Comparison of ENCODE assay signal across 1 cellular context in the genomic region with DNA sequence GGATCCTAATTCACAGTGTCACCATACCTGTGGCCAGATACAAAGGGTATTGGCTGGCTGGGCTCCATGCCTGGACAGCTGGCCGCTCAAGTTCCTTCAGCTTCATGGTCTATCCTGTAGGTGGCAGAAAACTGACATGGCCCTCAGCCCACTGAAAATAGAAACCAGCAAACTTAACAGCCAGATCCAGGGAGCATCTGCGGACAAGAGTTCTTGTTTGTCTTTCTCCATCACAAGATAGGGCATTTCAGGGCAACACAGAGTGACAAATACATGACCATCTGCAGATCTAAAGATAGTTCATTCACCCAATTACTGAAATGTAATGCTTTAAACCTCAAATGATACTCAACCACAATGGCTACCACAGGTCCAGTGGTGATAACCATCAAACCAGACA.
TF ChIP-seq lines count a peak whose summit lies in the region.

No MANE protein-coding gene starts in this region.

TF ChIP-seq in WTC11, 78 proteins besides CTCF, POLR2A, EP300 and RAD21 (continued from another document):
- TF ChIP-seq, protein P1, sequence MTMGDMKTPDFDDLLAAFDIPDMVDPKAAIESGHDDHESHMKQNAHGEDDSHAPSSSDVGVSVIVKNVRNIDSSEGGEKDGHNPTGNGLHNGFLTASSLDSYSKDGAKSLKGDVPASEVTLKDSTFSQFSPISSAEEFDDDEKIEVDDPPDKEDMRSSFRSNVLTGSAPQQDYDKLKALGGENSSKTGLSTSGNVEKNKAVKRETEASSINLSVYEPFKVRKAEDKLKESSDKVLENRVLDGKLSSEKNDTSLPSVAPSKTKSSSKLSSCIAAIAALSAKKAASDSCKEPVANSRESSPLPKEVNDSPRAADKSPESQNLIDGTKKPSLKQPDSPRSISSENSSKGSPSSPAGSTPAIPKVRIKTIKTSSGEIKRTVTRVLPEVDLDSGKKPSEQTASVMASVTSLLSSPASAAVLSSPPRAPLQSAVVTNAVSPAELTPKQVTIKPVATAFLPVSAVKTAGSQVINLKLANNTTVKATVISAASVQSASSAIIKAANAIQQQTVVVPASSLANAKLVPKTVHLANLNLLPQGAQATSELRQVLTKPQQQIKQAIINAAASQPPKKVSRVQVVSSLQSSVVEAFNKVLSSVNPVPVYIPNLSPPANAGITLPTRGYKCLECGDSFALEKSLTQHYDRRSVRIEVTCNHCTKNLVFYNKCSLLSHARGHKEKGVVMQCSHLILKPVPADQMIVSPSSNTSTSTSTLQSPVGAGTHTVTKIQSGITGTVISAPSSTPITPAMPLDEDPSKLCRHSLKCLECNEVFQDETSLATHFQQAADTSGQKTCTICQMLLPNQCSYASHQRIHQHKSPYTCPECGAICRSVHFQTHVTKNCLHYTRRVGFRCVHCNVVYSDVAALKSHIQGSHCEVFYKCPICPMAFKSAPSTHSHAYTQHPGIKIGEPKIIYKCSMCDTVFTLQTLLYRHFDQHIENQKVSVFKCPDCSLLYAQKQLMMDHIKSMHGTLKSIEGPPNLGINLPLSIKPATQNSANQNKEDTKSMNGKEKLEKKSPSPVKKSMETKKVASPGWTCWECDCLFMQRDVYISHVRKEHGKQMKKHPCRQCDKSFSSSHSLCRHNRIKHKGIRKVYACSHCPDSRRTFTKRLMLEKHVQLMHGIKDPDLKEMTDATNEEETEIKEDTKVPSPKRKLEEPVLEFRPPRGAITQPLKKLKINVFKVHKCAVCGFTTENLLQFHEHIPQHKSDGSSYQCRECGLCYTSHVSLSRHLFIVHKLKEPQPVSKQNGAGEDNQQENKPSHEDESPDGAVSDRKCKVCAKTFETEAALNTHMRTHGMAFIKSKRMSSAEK (CRISPR knock-in tag; IDR thresholded peaks at IDR 0.05; ENCODE audit: borderline replicate concordance) = no peak
- TF ChIP-seq, protein P2, sequence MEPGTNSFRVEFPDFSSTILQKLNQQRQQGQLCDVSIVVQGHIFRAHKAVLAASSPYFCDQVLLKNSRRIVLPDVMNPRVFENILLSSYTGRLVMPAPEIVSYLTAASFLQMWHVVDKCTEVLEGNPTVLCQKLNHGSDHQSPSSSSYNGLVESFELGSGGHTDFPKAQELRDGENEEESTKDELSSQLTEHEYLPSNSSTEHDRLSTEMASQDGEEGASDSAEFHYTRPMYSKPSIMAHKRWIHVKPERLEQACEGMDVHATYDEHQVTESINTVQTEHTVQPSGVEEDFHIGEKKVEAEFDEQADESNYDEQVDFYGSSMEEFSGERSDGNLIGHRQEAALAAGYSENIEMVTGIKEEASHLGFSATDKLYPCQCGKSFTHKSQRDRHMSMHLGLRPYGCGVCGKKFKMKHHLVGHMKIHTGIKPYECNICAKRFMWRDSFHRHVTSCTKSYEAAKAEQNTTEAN (CRISPR knock-in tag; IDR thresholded peaks at IDR 0.05) = no peak
